Comparison of ENCODE assay signal across 23 cellular contexts in genomic region chr3:187926620-187927019, GRCh38.
A peak's percentile ranks its signal among the peaks of the same experiment; 100 is the strongest.
DNase-seq lines count a peak whose midpoint lies in the region; ATAC-seq and TF ChIP-seq lines count a peak whose summit lies in the region.
"Had no signal": no experiment of that assay in that cellular context is flagged by ENCODE, and none has a peak within 500 bp of the region (broad histone marks: within the 10 kb centered on the region; RNA-seq: fewer than 3 reads in every experiment).

No MANE protein-coding gene starts in this region.

- H3K27ac Mint-ChIP-seq in activated CD4-positive, alpha-beta T cell treated with anti-CD3 and anti-CD28 coated beads, Interleukin-2, amount 10 ng/mL, durations not matched to agents 24 days and 14 days = peak overlapping the region; percentile 42
- peak overlapping the region; percentile 37 for H3K27ac Mint-ChIP-seq in activated T-helper 1 cell treated with anti-CD3 and anti-CD28 coated beads, Interleukin-12 subunit alpha, Interleukin-12 subunit beta, Interleukin-2, Interleukin-4 antibody, amounts not matched to agents 30 ng/mL and 10 ng/mL and 1 ng/mL, durations not matched to agents 14 hours and 24 hours and 36 hours
- peak overlapping the region in 6 of 9 donors; percentile 5 to 60 (median 27) for H3K27ac Mint-ChIP-seq in naive thymus-derived CD4-positive, alpha-beta T cell
- H3K27ac Mint-ChIP-seq in type B pancreatic cell = no peak overlapping the region
- H3K27ac Mint-ChIP-seq: activated naive CD4-positive, alpha-beta T cell treated with anti-CD3 and anti-CD28 coated beads, Interleukin-2, amount 50 U/mL, for 24 hours had no signal

- H3K27me3 ChIP-seq in naive thymus-derived CD4-positive, alpha-beta T cell (ENCODE audit: control insufficient read depth in 2 of 2, insufficient read depth in 2 of 2, low read length in 2 of 2) = no peaks in the 10 kb centered on the region
- no peaks in the 10 kb centered on the region for H3K27me3 ChIP-seq in right cardiac atrium (ENCODE audit: control insufficient read depth, insufficient read depth)

- ATAC-seq in GM18868 (IDR thresholded peaks at IDR 0.05; ENCODE audit: unreplicated experiment) (peak; percentile 59), right cardiac atrium (no peak), GM18870 (IDR thresholded peaks at IDR 0.05; ENCODE audit: unreplicated experiment) (no peak)
- no peak for ATAC-seq in naive thymus-derived CD4-positive, alpha-beta T cell
- ATAC-seq: A549, lower lobe of right lung, sciatic nerve had no signal

- no peaks in the 10 kb centered on the region for H3K27me3 Mint-ChIP-seq in activated CD4-positive, alpha-beta T cell treated with anti-CD3 and anti-CD28 coated beads, Interleukin-2, amount 10 ng/mL, durations not matched to agents 24 days and 14 days
- H3K27me3 Mint-ChIP-seq in activated T-helper 1 cell treated with anti-CD3 and anti-CD28 coated beads, Interleukin-12 subunit alpha, Interleukin-12 subunit beta, Interleukin-2, Interleukin-4 antibody, amounts not matched to agents 30 ng/mL and 10 ng/mL and 1 ng/mL, durations not matched to agents 14 hours and 24 hours and 36 hours (ENCODE audit: insufficient read depth) = no peaks in the 10 kb centered on the region
- peaks cover 0 to under 1% (median 0%) of the 10 kb centered on the region in 5 donors for H3K27me3 Mint-ChIP-seq in naive thymus-derived CD4-positive, alpha-beta T cell
- H3K27me3 Mint-ChIP-seq in type B pancreatic cell = no peaks in the 10 kb centered on the region
- H3K27me3 Mint-ChIP-seq: activated naive CD4-positive, alpha-beta T cell treated with anti-CD3 and anti-CD28 coated beads, Interleukin-2, amount 50 U/mL, for 24 hours had no signal

- H3K27ac ChIP-seq in naive thymus-derived CD4-positive, alpha-beta T cell (ENCODE audit: low read depth, low read length) = no peak overlapping the region
- H3K27ac ChIP-seq in right cardiac atrium (ENCODE audit: low read length) = no peak overlapping the region
- H3K27ac ChIP-seq: A549, lower lobe of right lung, WERI-Rb-1 had no signal

- peaks cover 23% of the 10 kb centered on the region for H3K9me3 Mint-ChIP-seq in activated CD4-positive, alpha-beta T cell treated with anti-CD3 and anti-CD28 coated beads, Interleukin-2, amount 10 ng/mL, durations not matched to agents 24 days and 14 days
- H3K9me3 Mint-ChIP-seq in activated T-helper 1 cell treated with anti-CD3 and anti-CD28 coated beads, Interleukin-12 subunit alpha, Interleukin-12 subunit beta, Interleukin-2, Interleukin-4 antibody, amounts not matched to agents 30 ng/mL and 10 ng/mL and 1 ng/mL, durations not matched to agents 14 hours and 24 hours and 36 hours = peaks cover 22% of the 10 kb centered on the region
- peaks cover 0 to 23% (median 4%) of the 10 kb centered on the region in 11 donors for H3K9me3 Mint-ChIP-seq in naive thymus-derived CD4-positive, alpha-beta T cell
- H3K9me3 Mint-ChIP-seq in type B pancreatic cell = peaks cover 10% of the 10 kb centered on the region

- CTCF ChIA-PET in naive thymus-derived CD4-positive, alpha-beta T cell (lab: Charles Lee) = no interaction called here

- H3K4me1 Mint-ChIP-seq in activated CD4-positive, alpha-beta T cell treated with anti-CD3 and anti-CD28 coated beads, Interleukin-2, amount 10 ng/mL, durations not matched to agents 24 days and 14 days = peaks cover 63% of the 10 kb centered on the region
- H3K4me1 Mint-ChIP-seq in activated T-helper 1 cell treated with anti-CD3 and anti-CD28 coated beads, Interleukin-12 subunit alpha, Interleukin-12 subunit beta, Interleukin-2, Interleukin-4 antibody, amounts not matched to agents 30 ng/mL and 10 ng/mL and 1 ng/mL, durations not matched to agents 14 hours and 24 hours and 36 hours (ENCODE audit: low read depth) = peaks cover 67% of the 10 kb centered on the region
- peaks cover 15 to 49% (median 32%) of the 10 kb centered on the region in 7 donors for H3K4me1 Mint-ChIP-seq in naive thymus-derived CD4-positive, alpha-beta T cell
- peaks cover 6% of the 10 kb centered on the region for H3K4me1 Mint-ChIP-seq in type B pancreatic cell (ENCODE audit: unreplicated experiment)

- DNase-seq in activated CD4-positive, alpha-beta T cell treated with anti-CD3 and anti-CD28 coated beads, Interleukin-2, amount 10 ng/mL, durations not matched to agents 24 days and 14 days = peak; percentile 61
- no peak for DNase-seq in activated CD4-positive, alpha-beta T cell treated with anti-CD3 and anti-CD28 coated beads for 4 hours
- no peak for DNase-seq in activated T-helper 1 cell treated with anti-CD3 and anti-CD28 coated beads, Interleukin-12 subunit alpha, Interleukin-12 subunit beta, Interleukin-2, Interleukin-4 antibody, amounts not matched to agents 30 ng/mL and 10 ng/mL and 1 ng/mL, durations not matched to agents 14 hours and 24 hours and 36 hours (ENCODE audit: low spot score)
- peak in 1 of 9 donors; percentile 8 for DNase-seq in naive thymus-derived CD4-positive, alpha-beta T cell
- DNase-seq in right cardiac atrium (no peak), type B pancreatic cell (ENCODE audit: extremely low spot score, unreplicated experiment) (no peak)
- DNase-seq: central memory CD4-positive, alpha-beta T cell; DMS53; glutamatergic neuron; kidney; lower lobe of right lung; NCI-H1048; NCI-H187; NCI-H2171 treated with DMSO at 0.1 percent for 48 hours; NCI-H526; trophoblast cell; WERI-Rb-1 had no signal

- no peak for TF ChIP-seq CTCF in type B pancreatic cell (conservative IDR thresholded peaks at IDR 0.05)

- no peak overlapping the region for H3K4me3 ChIP-seq in naive thymus-derived CD4-positive, alpha-beta T cell (ENCODE audit: low read length)
- no peak overlapping the region for H3K4me3 ChIP-seq in right cardiac atrium (ENCODE audit: low read length)
- H3K4me3 ChIP-seq: A549, lower lobe of right lung had no signal

- H3K9me3 ChIP-seq in naive thymus-derived CD4-positive, alpha-beta T cell (ENCODE audit: control insufficient read depth in 2 of 3, low read length in 3 of 3) = no peaks in the 10 kb centered on the region
- H3K9me3 ChIP-seq in right cardiac atrium (ENCODE audit: control insufficient read depth, low read length) = no peaks in the 10 kb centered on the region

- 70% methylated on average over 3 of the region's 3 CpGs for WGBS in right cardiac atrium

- POLR2A ChIA-PET in naive thymus-derived CD4-positive, alpha-beta T cell (lab: Charles Lee) = interaction anchor here (1.2 kb wide), 1 partner anchor 29 kb away, joined by 3 read pairs; no protein-coding TSS in a partner anchor

- H3K36me3 ChIP-seq in naive thymus-derived CD4-positive, alpha-beta T cell (ENCODE audit: control insufficient read depth in 2 of 3, insufficient read depth in 3 of 3, low read length in 3 of 3) = no peaks in the 10 kb centered on the region
- H3K36me3 ChIP-seq: lower lobe of right lung, WERI-Rb-1 had no signal

- H3K4me3 Mint-ChIP-seq in activated CD4-positive, alpha-beta T cell treated with anti-CD3 and anti-CD28 coated beads, Interleukin-2, amount 10 ng/mL, durations not matched to agents 24 days and 14 days = no peak overlapping the region
- H3K4me3 Mint-ChIP-seq in activated T-helper 1 cell treated with anti-CD3 and anti-CD28 coated beads, Interleukin-12 subunit alpha, Interleukin-12 subunit beta, Interleukin-2, Interleukin-4 antibody, amounts not matched to agents 30 ng/mL and 10 ng/mL and 1 ng/mL, durations not matched to agents 14 hours and 24 hours and 36 hours = peak overlapping the region; percentile 44
- peak overlapping the region in 3 of 10 donors; percentile 8 to 65 (median 21) for H3K4me3 Mint-ChIP-seq in naive thymus-derived CD4-positive, alpha-beta T cell
- no peak overlapping the region for H3K4me3 Mint-ChIP-seq in type B pancreatic cell
- H3K4me3 Mint-ChIP-seq: activated naive CD4-positive, alpha-beta T cell treated with anti-CD3 and anti-CD28 coated beads, Interleukin-2, amount 50 U/mL, for 24 hours; neural crest cell had no signal

- intact Hi-C loops in activated CD4-positive, alpha-beta T cell treated with anti-CD3 and anti-CD28 coated beads, Interleukin-2, amount 10 ng/mL, durations not matched to agents 24 days and 14 days (cut with micrococcal nuclease) = no loop called here
- intact Hi-C loops in activated T-helper 1 cell treated with anti-CD3 and anti-CD28 coated beads, Interleukin-12 subunit alpha, Interleukin-12 subunit beta, Interleukin-2, Interleukin-4 antibody, amounts not matched to agents 30 ng/mL and 10 ng/mL and 1 ng/mL, durations not matched to agents 14 hours and 24 hours and 36 hours (cut with micrococcal nuclease) = loop anchor here (10.0 kb wide), 2 partner anchors 798 to 1042 kb away; no protein-coding TSS in a partner anchor
- intact Hi-C loops in naive thymus-derived CD4-positive, alpha-beta T cell (cut with micrococcal nuclease) = no loop called here
- intact Hi-C loops in right cardiac atrium (cut with DNase I) = loop anchor here in 1 of 4 donors (10.0 kb wide), 1 partner anchor 172 kb away; no protein-coding TSS in a partner anchor

- peaks cover 13% of the 10 kb centered on the region for H3K36me3 Mint-ChIP-seq in activated CD4-positive, alpha-beta T cell treated with anti-CD3 and anti-CD28 coated beads, Interleukin-2, amount 10 ng/mL, durations not matched to agents 24 days and 14 days (ENCODE audit: low read depth)
- peaks cover 15% of the 10 kb centered on the region for H3K36me3 Mint-ChIP-seq in activated T-helper 1 cell treated with anti-CD3 and anti-CD28 coated beads, Interleukin-12 subunit alpha, Interleukin-12 subunit beta, Interleukin-2, Interleukin-4 antibody, amounts not matched to agents 30 ng/mL and 10 ng/mL and 1 ng/mL, durations not matched to agents 14 hours and 24 hours and 36 hours (ENCODE audit: low read depth)
- H3K36me3 Mint-ChIP-seq in naive thymus-derived CD4-positive, alpha-beta T cell = peaks cover 0 to 33% (median 3%) of the 10 kb centered on the region in 5 donors
- H3K36me3 Mint-ChIP-seq in type B pancreatic cell = no peaks in the 10 kb centered on the region

- peaks cover 3 to 9% of the 10 kb centered on the region in 2 donors for H3K4me1 ChIP-seq in naive thymus-derived CD4-positive, alpha-beta T cell (ENCODE audit: control insufficient read depth in 2 of 2, insufficient read depth in 2 of 2, low read length in 2 of 2)
- H3K4me1 ChIP-seq in right cardiac atrium (ENCODE audit: control insufficient read depth, insufficient read depth, low read length) = peaks cover 4% of the 10 kb centered on the region
- H3K4me1 ChIP-seq: lower lobe of right lung had no signal
